In the genomic region with DNA sequence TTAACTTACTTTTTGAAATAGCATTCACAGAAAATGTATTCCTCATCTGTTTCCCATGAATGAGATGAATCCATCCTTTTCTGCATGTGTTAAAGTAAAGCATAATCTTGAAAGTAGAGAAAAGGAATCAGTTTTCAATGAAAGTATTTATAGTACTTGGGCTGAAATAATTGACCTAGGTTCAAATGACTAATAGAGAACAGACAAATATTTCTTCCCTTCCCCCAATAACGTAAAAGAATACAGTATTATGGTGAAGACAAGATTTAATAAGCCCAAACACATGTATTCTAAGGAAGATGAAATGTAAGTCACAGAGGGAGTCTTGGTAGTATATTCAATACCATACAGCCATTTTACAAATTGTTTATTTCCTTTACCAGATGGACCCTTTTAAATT, we compare ENCODE assay signal across 17 cellular contexts.
"Had no signal": no experiment of that assay in that cellular context is flagged by ENCODE, and none has a peak within 500 bp of the region (broad histone marks: within the 10 kb centered on the region; RNA-seq: fewer than 3 reads in every experiment).

No MANE protein-coding gene starts in this region.

- H3K9me3 ChIP-seq: esophagus squamous epithelium, mucosa of descending colon, neutrophil had no signal

- H3K27ac ChIP-seq: neutrophil, parathyroid adenoma had no signal

- H3K9ac ChIP-seq: parathyroid adenoma had no signal

- H3K4me1 ChIP-seq: parathyroid adenoma had no signal

- H3K4me3 ChIP-seq: cardiac muscle cell, esophagus squamous epithelium, mucosa of descending colon had no signal

- H3K36me3 Mint-ChIP-seq: activated CD4-positive, alpha-beta memory T cell treated with anti-CD3 and anti-CD28 coated beads for 36 hours; activated naive CD4-positive, alpha-beta T cell treated with anti-CD3 and anti-CD28 coated beads, Interleukin-2, amount 10 ng/mL, durations not matched to agents 7 days and 5 days; memory B cell; naive thymus-derived CD8-positive, alpha-beta T cell had no signal

- H3K27me3 Mint-ChIP-seq: activated CD4-positive, alpha-beta memory T cell treated with anti-CD3 and anti-CD28 coated beads for 36 hours; activated naive CD4-positive, alpha-beta T cell treated with anti-CD3 and anti-CD28 coated beads, Interleukin-2, amount 10 ng/mL, durations not matched to agents 7 days and 5 days; activated T-cell treated with anti-CD3 and anti-CD28 coated beads, Interleukin-2, amount 50 U/mL, for 24 hours; memory B cell had no signal

- H3K36me3 ChIP-seq: cardiac muscle cell, esophagus squamous epithelium, neutrophil had no signal

- H3K27me3 ChIP-seq: cardiac muscle cell, esophagus squamous epithelium, neutrophil had no signal

- H3K27ac Mint-ChIP-seq: activated CD4-positive, alpha-beta memory T cell treated with anti-CD3 and anti-CD28 coated beads for 36 hours; activated CD4-positive, alpha-beta T cell treated with anti-CD3 and anti-CD28 coated beads for 36 hours; activated naive CD4-positive, alpha-beta T cell treated with anti-CD3 and anti-CD28 coated beads, Interleukin-2, amount 10 ng/mL, durations not matched to agents 7 days and 5 days; activated T-cell treated with anti-CD3 and anti-CD28 coated beads, Interleukin-2, amount 50 U/mL, for 24 hours; memory B cell; naive thymus-derived CD8-positive, alpha-beta T cell had no signal

- H3K79me2 ChIP-seq: parathyroid adenoma had no signal

- H2AFZ ChIP-seq: parathyroid adenoma had no signal

- ATAC-seq: naive thymus-derived CD8-positive, alpha-beta T cell had no signal

- DNase-seq: activated CD4-positive, alpha-beta memory T cell treated with anti-CD3 and anti-CD28 coated beads for 36 hours; activated CD4-positive, alpha-beta T cell treated with anti-CD3 and anti-CD28 coated beads for 36 hours; activated naive CD4-positive, alpha-beta T cell treated with anti-CD3 and anti-CD28 coated beads, Interleukin-2, amount 10 ng/mL, durations not matched to agents 7 days and 5 days; activated T-cell treated with anti-CD3 and anti-CD28 coated beads, Interleukin-2, amount 50 U/mL, for 24 hours; esophagus squamous epithelium; hippocampal formation; kidney; left ventricle myocardium superior; mucosa of descending colon; naive thymus-derived CD8-positive, alpha-beta T cell; stimulated activated CD4-positive, alpha-beta T cell treated with anti-CD3 and anti-CD28 coated beads, Interleukin-4, amount 100 ng/mL, for 24 hours; stimulated activated naive CD4-positive, alpha-beta T cell; trophoblast cell had no signal

- H3K9me3 Mint-ChIP-seq: activated naive CD4-positive, alpha-beta T cell treated with anti-CD3 and anti-CD28 coated beads, Interleukin-2, amount 10 ng/mL, durations not matched to agents 7 days and 5 days; activated T-cell treated with anti-CD3 and anti-CD28 coated beads, Interleukin-2, amount 50 U/mL, for 24 hours had no signal

- H3K4me3 Mint-ChIP-seq: activated CD4-positive, alpha-beta memory T cell treated with anti-CD3 and anti-CD28 coated beads for 36 hours; activated CD4-positive, alpha-beta T cell treated with anti-CD3 and anti-CD28 coated beads for 36 hours; activated naive CD4-positive, alpha-beta T cell treated with anti-CD3 and anti-CD28 coated beads, Interleukin-2, amount 10 ng/mL, durations not matched to agents 7 days and 5 days; activated T-cell treated with anti-CD3 and anti-CD28 coated beads, Interleukin-2, amount 50 U/mL, for 24 hours; memory B cell; naive thymus-derived CD8-positive, alpha-beta T cell had no signal

- H3K4me1 Mint-ChIP-seq: activated CD4-positive, alpha-beta T cell treated with anti-CD3 and anti-CD28 coated beads for 36 hours; activated naive CD4-positive, alpha-beta T cell treated with anti-CD3 and anti-CD28 coated beads, Interleukin-2, amount 10 ng/mL, durations not matched to agents 7 days and 5 days; memory B cell; naive thymus-derived CD8-positive, alpha-beta T cell had no signal
